Comparison of ENCODE assay signal across 10 cellular contexts in genomic region chr1:38997034-38997900, GRCh38. TPM values are rescaled to one million over a fixed set of nuclear protein-coding genes. Genes with fewer than 3 reads are reported as not detected.
A peak's percentile ranks its signal among the peaks of the same experiment; 100 is the strongest.
DNase-seq lines count a peak whose midpoint lies in the region; ATAC-seq and TF ChIP-seq lines count a peak whose summit lies in the region.
"Had no signal": no experiment of that assay in that cellular context is flagged by ENCODE, and none has a peak within 500 bp of the region (broad histone marks: within the 10 kb centered on the region; RNA-seq: fewer than 3 reads in every experiment).

No MANE protein-coding gene starts in this region.

- TF ChIP-seq CTCF in testis (IDR thresholded peaks at IDR 0.05): no peak

- H3K9me3 Mint-ChIP-seq in activated naive CD4-positive, alpha-beta T cell treated with anti-CD3 and anti-CD28 coated beads, Interleukin-2, amount 10 ng/mL, durations not matched to agents 7 days and 5 days: no peaks in the 10 kb centered on the region
- no peaks in the 10 kb centered on the region for H3K9me3 Mint-ChIP-seq in activated naive CD8-positive, alpha-beta T cell (ENCODE audit: low read depth)

- peaks cover 75% of the 10 kb centered on the region for H3K36me3 Mint-ChIP-seq in activated naive CD4-positive, alpha-beta T cell treated with anti-CD3 and anti-CD28 coated beads, Interleukin-2, amount 10 ng/mL, durations not matched to agents 7 days and 5 days
- peaks cover 13% of the 10 kb centered on the region for H3K36me3 Mint-ChIP-seq in activated naive CD8-positive, alpha-beta T cell

- H3K27ac Mint-ChIP-seq in activated naive CD4-positive, alpha-beta T cell treated with anti-CD3 and anti-CD28 coated beads, Interleukin-2, amount 10 ng/mL, durations not matched to agents 7 days and 5 days: peak overlapping the region; percentile 94
- peak overlapping the region; percentile 90 for H3K27ac Mint-ChIP-seq in activated naive CD8-positive, alpha-beta T cell

- WGBS in testis, 2 donors: 45 to 50% methylated on average over 4 of the region's 4 CpGs

- no peaks in the 10 kb centered on the region for H3K36me3 ChIP-seq in testis (ENCODE audit: low read depth, missing control alignments)

- ATAC-seq in GM21723 (IDR thresholded peaks at IDR 0.05; ENCODE audit: unreplicated experiment) (no peak), HG03432 (IDR thresholded peaks at IDR 0.05; ENCODE audit: unreplicated experiment) (no peak)

- H3K9me3 ChIP-seq in testis: no peaks in the 10 kb centered on the region

- H3K27me3 Mint-ChIP-seq in activated naive CD4-positive, alpha-beta T cell treated with anti-CD3 and anti-CD28 coated beads, Interleukin-2, amount 10 ng/mL, durations not matched to agents 7 days and 5 days: no peaks in the 10 kb centered on the region
- no peaks in the 10 kb centered on the region for H3K27me3 Mint-ChIP-seq in activated naive CD8-positive, alpha-beta T cell

- intact Hi-C loops in testis (cut with DNase I; ENCODE audit: low total_unique reads): no loop called here

- H3K27ac ChIP-seq in layer of hippocampus (ENCODE audit: low read depth, low read length): peak overlapping the region; percentile 53
- H3K27ac ChIP-seq in testis: peak overlapping the region; percentile 64 to 68

- no peak for DNase-seq in activated naive CD4-positive, alpha-beta T cell treated with anti-CD3 and anti-CD28 coated beads, Interleukin-2, amount 10 ng/mL, durations not matched to agents 7 days and 5 days
- DNase-seq in activated naive CD4-positive, alpha-beta T cell treated with Interleukin-2 at 50 U/mL for 16 hours: no peak
- no peak for DNase-seq in testis
- DNase-seq in NCI-H2081 treated with DMSO at 0.1 percent for 48 hours (lab: John Stamatoyannopoulos, UW): no peak
- DNase-seq: cerebellar nuclear complex, NCI-H1105 had no signal

- no peak for TF ChIP-seq POLR2A in testis (IDR thresholded peaks at IDR 0.05)

- no peak overlapping the region for H3K4me3 ChIP-seq in testis

- H3K27me3 ChIP-seq in layer of hippocampus (ENCODE audit: control insufficient read depth, insufficient read depth, low read length) (no peaks in the 10 kb centered on the region), testis (no peaks in the 10 kb centered on the region)

- peaks cover 83% of the 10 kb centered on the region for H3K4me1 Mint-ChIP-seq in activated naive CD4-positive, alpha-beta T cell treated with anti-CD3 and anti-CD28 coated beads, Interleukin-2, amount 10 ng/mL, durations not matched to agents 7 days and 5 days
- H3K4me1 Mint-ChIP-seq in activated naive CD8-positive, alpha-beta T cell (ENCODE audit: low read depth): peaks cover 69% of the 10 kb centered on the region

- CTCF ChIA-PET in activated naive CD4-positive, alpha-beta T cell treated with anti-CD3 and anti-CD28 coated beads, Interleukin-2, amount 10 ng/mL, durations not matched to agents 7 days and 5 days (lab: Charles Lee): interaction anchor here (0.6 to 0.8 kb wide), 2 partner anchors 29 to 367 kb away, joined by 3 read pairs; partner anchors contain the start of gene NDUFS5

- peak overlapping the region; percentile 53 for H3K4me3 Mint-ChIP-seq in activated naive CD4-positive, alpha-beta T cell treated with anti-CD3 and anti-CD28 coated beads, Interleukin-2, amount 10 ng/mL, durations not matched to agents 7 days and 5 days
- peak overlapping the region; percentile 74 for H3K4me3 Mint-ChIP-seq in activated naive CD8-positive, alpha-beta T cell

- H3K4me1 ChIP-seq in testis: peaks cover 36% of the 10 kb centered on the region

RNA-seq across cellular contexts. Expression of gene AKIRIN1, which starts 6.2 kb away (rescaled TPM):
- total RNA-seq in testis: 100 to 1,000 TPM; 134 to 169 TPM
- polyA plus RNA-seq in testis (ENCODE audit: insufficient read depth, low read depth, low replicate concordance): 138 TPM

RNA-seq across cellular contexts. Expression of gene NDUFS5, which starts 28.9 kb away (rescaled TPM):
- total RNA-seq in testis: 100 to 1,000 TPM; 211 to 354 TPM
- 298 TPM for polyA plus RNA-seq in testis (ENCODE audit: insufficient read depth, low read depth, low replicate concordance)

RNA-seq across cellular contexts. Expression of gene RHBDL2, which starts 55.6 kb away (rescaled TPM):
- total RNA-seq in testis: 10 to 100 TPM; 10.8 to 15.1 TPM
- 16.5 TPM for polyA plus RNA-seq in testis (ENCODE audit: insufficient read depth, low read depth, low replicate concordance)
